Comparison of ENCODE assay signal across 28 cellular contexts in genomic region chr10:128884061-128884425, GRCh38.
"Had no signal": no experiment of that assay in that cellular context is flagged by ENCODE, and none has a peak within 500 bp of the region (broad histone marks: within the 10 kb centered on the region; RNA-seq: fewer than 3 reads in every experiment).

No MANE protein-coding gene starts in this region.

- H3K27ac ChIP-seq: brain microvascular endothelial cell, coronary artery, dorsolateral prefrontal cortex, esophagus squamous epithelium, gastroesophageal sphincter, WERI-Rb-1 had no signal

- H3K4me3 ChIP-seq: coronary artery, dorsolateral prefrontal cortex, esophagus squamous epithelium, gastroesophageal sphincter had no signal

- H3K27me3 ChIP-seq: brain microvascular endothelial cell, esophagus squamous epithelium, gastroesophageal sphincter had no signal

- ATAC-seq: activated CD4-positive, CD25-positive, alpha-beta regulatory T cell treated with anti-CD3 and anti-CD28 coated beads, Interleukin-2, amount 50 U/mL, for 24 hours; activated CD8-positive, alpha-beta T cell treated with anti-CD3 and anti-CD28 coated beads for 36 hours; activated T-cell treated with anti-CD3 and anti-CD28 coated beads, Interleukin-2, amount 50 U/mL, for 4 hours; activated T-helper 17 cell treated with anti-CD3 and anti-CD28 coated beads, Interleukin-2, amount 50 U/mL, for 72 hours; effector memory CD8-positive, alpha-beta T cell; gastroesophageal sphincter; T-helper 17 cell had no signal

- H3K36me3 ChIP-seq: brain microvascular endothelial cell, esophagus squamous epithelium, gastroesophageal sphincter, WERI-Rb-1 had no signal

- H3K4me1 ChIP-seq: esophagus squamous epithelium, gastroesophageal sphincter had no signal

- DNase-seq: activated B cell treated with CpG ODN at 0.5 μM for 24 hours; activated CD4-positive, alpha-beta T cell treated with anti-CD3 and anti-CD28 coated beads for 48 hours; activated CD4-positive, alpha-beta T cell treated with anti-CD3 and anti-CD28 coated beads, Interleukin-2, amount 50 U/mL, for 1 hour; activated CD4-positive, alpha-beta T cell treated with anti-CD3 and anti-CD28 coated beads, Interleukin-2, amount 50 U/mL, for 48 hours; activated CD8-positive, alpha-beta memory T cell treated with anti-CD3 and anti-CD28 coated beads for 24 hours; activated CD8-positive, alpha-beta T cell treated with anti-CD3 and anti-CD28 coated beads for 36 hours; activated effector memory CD4-positive, alpha-beta T cell treated with Interleukin-2 at 50 U/mL for 16 hours; activated gamma-delta T cell treated with Interleukin-2 at 50 U/mL for 16 hours; activated naive CD4-positive, alpha-beta T cell treated with anti-CD3 and anti-CD28 coated beads, Interleukin-2, amount 50 U/mL, for 16 hours; activated naive CD4-positive, alpha-beta T cell treated with Interleukin-2 at 50 U/mL for 16 hours; activated T-cell treated with anti-CD3 and anti-CD28 coated beads, Interleukin-2, amount 50 U/mL, for 4 hours; amniotic stem cell; anterior cingulate cortex; brain microvascular endothelial cell; dorsolateral prefrontal cortex; effector CD4-positive, alpha-beta T cell; effector memory CD8-positive, alpha-beta T cell; erythroblast; esophagus squamous epithelium; foreskin melanocyte; T-helper 1 cell; T-helper 17 cell; T1000; WERI-Rb-1 had no signal
